In genomic region chr7:153386581-153386980, GRCh38 we compare ENCODE assay signal across 14 cellular contexts.
DNase-seq lines count a peak whose midpoint lies in the region; ATAC-seq and TF ChIP-seq lines count a peak whose summit lies in the region.
"Had no signal": no experiment of that assay in that cellular context is flagged by ENCODE, and none has a peak within 500 bp of the region (broad histone marks: within the 10 kb centered on the region; RNA-seq: fewer than 3 reads in every experiment).

No MANE protein-coding gene starts in this region.

- DNase-seq in right atrium auricular region (ENCODE audit: low spot score) (peak; percentile 44), left ventricle myocardium inferior (no peak), colonic mucosa (peak; percentile 10), left kidney (ENCODE audit: low read depth, low spot score) (peak; percentile 77), left lung (no peak), NCI-H128 (lab: John Stamatoyannopoulos, UW; ENCODE audit: unreplicated experiment) (no peak)
- DNase-seq: C1 segment of cervical spinal cord; Calu3; CD4-positive, alpha-beta T cell; DMS 273 treated with DMSO at 0.1 percent for 48 hours; DMS79 had no signal

- intact Hi-C loops in left ventricle myocardium inferior (cut with micrococcal nuclease), result no loop called here
- intact Hi-C loops in colonic mucosa (cut with DNase I), result no loop called here
- intact Hi-C loops in left lung (cut with DNase I), result no loop called here

- no peak overlapping the region for H3K27ac ChIP-seq in right atrium auricular region
- H3K27ac ChIP-seq in left ventricle myocardium inferior (replicated peaks), result no peak overlapping the region
- no peak overlapping the region for H3K27ac ChIP-seq in colonic mucosa
- H3K27ac ChIP-seq in left lung, result no peak overlapping the region

- no peak overlapping the region for H3K9ac ChIP-seq in colonic mucosa (ENCODE audit: low read depth in 2 of 2, low read length in 2 of 2)

- H3K27me3 ChIP-seq in right atrium auricular region (no peaks in the 10 kb centered on the region), left ventricle myocardium inferior (ENCODE audit: low read depth) (peaks cover 3% of the 10 kb centered on the region), colonic mucosa (no peaks in the 10 kb centered on the region), left lung (no peaks in the 10 kb centered on the region)

- H3K9me3 ChIP-seq in right atrium auricular region (no peaks in the 10 kb centered on the region), left ventricle myocardium inferior (replicated peaks) (peaks cover 17% of the 10 kb centered on the region), colonic mucosa (no peaks in the 10 kb centered on the region), left lung (peaks cover 0 to 18% of the 10 kb centered on the region in 2 donors)
- H3K9me3 ChIP-seq: HAP-1 had no signal

- no peak overlapping the region for H3K4me3 ChIP-seq in right atrium auricular region
- H3K4me3 ChIP-seq in left ventricle myocardium inferior, result no peak overlapping the region
- H3K4me3 ChIP-seq in colonic mucosa, result no peak overlapping the region
- no peak overlapping the region for H3K4me3 ChIP-seq in left lung
- H3K4me3 ChIP-seq: GM12878, HAP-1 had no signal

- ATAC-seq in left lung (no peak), GM19351 (IDR thresholded peaks at IDR 0.05; ENCODE audit: unreplicated experiment) (no peak)
- ATAC-seq: GM12878 had no signal

- H3K36me3 ChIP-seq in right atrium auricular region, result no peaks in the 10 kb centered on the region
- no peaks in the 10 kb centered on the region for H3K36me3 ChIP-seq in left ventricle myocardium inferior
- H3K36me3 ChIP-seq in colonic mucosa, result no peaks in the 10 kb centered on the region
- H3K36me3 ChIP-seq in left lung, result no peaks in the 10 kb centered on the region
- H3K36me3 ChIP-seq: HAP-1 had no signal

- TF ChIP-seq CTCF in right atrium auricular region (IDR thresholded peaks at IDR 0.05) (no peak), left ventricle myocardium inferior (IDR thresholded peaks at IDR 0.05; ENCODE audit: borderline replicate concordance) (no peak), colonic mucosa (IDR thresholded peaks at IDR 0.05) (no peak), left lung (IDR thresholded peaks at IDR 0.05) (no peak)

- H3K4me1 ChIP-seq in right atrium auricular region, result no peaks in the 10 kb centered on the region
- no peaks in the 10 kb centered on the region for H3K4me1 ChIP-seq in left ventricle myocardium inferior
- H3K4me1 ChIP-seq in colonic mucosa, result no peaks in the 10 kb centered on the region
- H3K4me1 ChIP-seq in left lung, result no peaks in the 10 kb centered on the region
- H3K4me1 ChIP-seq: HAP-1 had no signal

Comparison
In these comparisons a context has a peak if more than half of its experiments do, and no peak if none do; other contexts are left out.
1. DNase-seq: peak in right atrium auricular region (single experiment), colonic mucosa (single experiment) and left kidney (single experiment); none in left ventricle myocardium inferior (single experiment), left lung (0 of 2) and NCI-H128 (single experiment).